Comparison of ENCODE assay signal across 12 cellular contexts in the genomic region with DNA sequence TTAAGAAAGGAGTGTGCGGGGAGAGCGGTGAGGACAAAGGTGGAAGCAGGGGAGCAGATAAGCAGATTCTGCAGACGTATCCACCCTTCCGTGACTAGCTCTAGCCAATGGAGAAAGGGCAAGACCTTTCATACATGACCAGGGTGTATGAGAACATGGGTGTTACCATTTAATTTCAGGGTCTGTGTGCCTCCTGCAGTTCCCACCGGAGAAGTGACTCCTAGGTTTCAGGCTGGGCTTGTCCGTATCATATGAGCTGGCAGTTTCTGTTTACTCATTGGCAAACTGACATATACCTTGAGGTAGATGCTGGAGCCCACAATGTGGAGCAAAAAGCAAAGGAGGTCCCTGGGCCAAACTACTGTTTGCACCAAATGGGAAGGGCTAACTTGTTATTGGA. TPM values are rescaled to one million over a fixed set of nuclear protein-coding genes. Genes with fewer than 3 reads are reported as not detected.
DNase-seq lines count a peak whose midpoint lies in the region; ATAC-seq and TF ChIP-seq lines count a peak whose summit lies in the region.
"Had no signal": no experiment of that assay in that cellular context is flagged by ENCODE, and none has a peak within 500 bp of the region (broad histone marks: within the 10 kb centered on the region; RNA-seq: fewer than 3 reads in every experiment).

No MANE protein-coding gene starts in this region.

- H3K27ac Mint-ChIP-seq in Calu3 (ENCODE audit: unreplicated experiment), result peak overlapping the region; percentile 99
- H3K27ac Mint-ChIP-seq: CD4-positive, alpha-beta memory T cell had no signal

- TF ChIP-seq CTCF in Calu3 (IDR thresholded peaks at IDR 0.05; ENCODE audit: unreplicated experiment) (no peak), RWPE1 (conservative IDR thresholded peaks at IDR 0.05; ENCODE audit: low read depth) (no peak)

- no peak overlapping the region for H3K27ac ChIP-seq in RWPE1

- CTCF ChIA-PET in Calu3 (lab: Charles Lee) (interaction anchor here (0.6 to 1.2 kb wide), 6 partner anchors 44 to 274 kb away, joined by 3 to 6 read pairs (median 4); no protein-coding TSS in a partner anchor), RWPE1 (lab: Yijun Ruan, JAX) (interaction anchor here (0.6 kb wide), 1 partner anchor 427 kb away, joined by 4 read pairs; no protein-coding TSS in a partner anchor)

- DNase-seq in Calu3, result peak; percentile 62
- peak; percentile 26 for DNase-seq in NCI-H69 (lab: John Stamatoyannopoulos, UW)
- peak; percentile 69 for DNase-seq in kidney tubule cell (ENCODE audit: low spot score)
- no peak for DNase-seq in RWPE1 (ENCODE audit: low spot score)
- no peak for DNase-seq in NOMO-1 treated with DMSO at 0.1 percent for 48 hours (lab: John Stamatoyannopoulos, UW; ENCODE audit: unreplicated experiment)
- DNase-seq in NCI-H82 (lab: John Stamatoyannopoulos, UW), result no peak
- DNase-seq in HPDE6-E6E7 (ENCODE audit: extremely low spot score), result no peak
- DNase-seq: activated gamma-delta T cell treated with Interleukin-2 at 50 U/mL for 16 hours; CD4-positive, alpha-beta memory T cell; NCI-H1105 treated with DMSO at 0.1 percent for 48 hours; Peyer's patch had no signal

- H3K27me3 Mint-ChIP-seq in Calu3 (ENCODE audit: unreplicated experiment), result no peaks in the 10 kb centered on the region

- POLR2A ChIA-PET in RWPE1 (lab: Yijun Ruan, JAX; ENCODE audit: low non-redundant PET), result no interaction called here

- ATAC-seq in GM19463 (IDR thresholded peaks at IDR 0.05; ENCODE audit: unreplicated experiment), result peak; percentile 51

- BruUV-seq in Calu3 (replicated peaks; lab: Mats Ljungman, UMichigan), result no TSS peak

- intact Hi-C loops in Calu3 (cut with micrococcal nuclease; ENCODE audit: unreplicated experiment), result loop anchor here (2.0 to 5.0 kb wide), 2 partner anchors 46 to 61 kb away; no protein-coding TSS in a partner anchor

- H3K36me3 Mint-ChIP-seq in Calu3 (ENCODE audit: insufficient read depth, unreplicated experiment), result peaks cover 50% of the 10 kb centered on the region
- H3K36me3 Mint-ChIP-seq: CD4-positive, alpha-beta memory T cell had no signal

- H3K4me3 Mint-ChIP-seq in Calu3 (ENCODE audit: low read depth, unreplicated experiment), result peak overlapping the region; percentile 65

- peaks cover 46% of the 10 kb centered on the region for H3K4me1 Mint-ChIP-seq in Calu3 (ENCODE audit: low read depth, unreplicated experiment)

- peaks cover 4% of the 10 kb centered on the region for H3K9me3 Mint-ChIP-seq in Calu3 (ENCODE audit: low read depth, unreplicated experiment)
- H3K9me3 Mint-ChIP-seq: CD4-positive, alpha-beta memory T cell had no signal

RNA-seq across cellular contexts. Expression of a gene that starts 6.8 kb away (rescaled TPM):
- total RNA-seq in Calu3 (2022), result 86.6 and 106 TPM in 2 replicates

Comparison
In these comparisons a context has a peak if more than half of its experiments do, and no peak if none do; other contexts are left out.
1. DNase-seq: peak in Calu3 (single experiment), NCI-H69 (single experiment) and kidney tubule cell (single experiment); none in RWPE1 (single experiment), NOMO-1 treated with DMSO at 0.1 percent for 48 hours (single experiment), NCI-H82 (single experiment) and HPDE6-E6E7 (single experiment).